In the genomic region with DNA sequence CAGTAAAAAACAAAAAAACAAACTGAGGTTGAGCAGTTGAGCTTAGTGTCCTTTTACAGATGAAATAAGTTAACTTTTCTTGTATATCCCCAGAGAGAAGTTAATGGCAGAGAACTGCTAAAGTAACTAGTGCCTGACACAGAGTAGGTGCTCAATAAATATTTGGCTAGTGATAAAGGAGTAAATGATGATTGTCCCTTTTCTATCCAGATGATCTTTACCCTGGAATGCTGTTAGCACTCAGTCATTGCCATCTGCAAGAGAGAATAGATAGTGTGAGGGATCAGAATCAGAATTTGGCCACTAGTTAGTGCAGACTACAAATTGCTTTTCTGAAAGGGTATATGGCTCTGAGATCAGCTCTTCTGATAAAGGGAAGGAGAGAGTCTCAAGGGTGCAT, we compare ENCODE assay signal across 17 cellular contexts.
"Had no signal": no experiment of that assay in that cellular context is flagged by ENCODE, and none has a peak within 500 bp of the region (broad histone marks: within the 10 kb centered on the region; RNA-seq: fewer than 3 reads in every experiment).

No MANE protein-coding gene starts in this region.

- H3K27me3 Mint-ChIP-seq: activated CD4-positive, alpha-beta T cell treated with anti-CD3 and anti-CD28 coated beads, Interleukin-2, amount 10 ng/mL, durations not matched to agents 7 days and 5 days; activated naive CD8-positive, alpha-beta T cell treated with anti-CD3 and anti-CD28 coated beads, Interleukin-2, amount 10 ng/mL, durations not matched to agents 7 days and 5 days; memory B cell; type B pancreatic cell had no signal

- H3K27ac Mint-ChIP-seq: activated CD4-positive, alpha-beta T cell treated with anti-CD3 and anti-CD28 coated beads, Interleukin-2, amount 10 ng/mL, durations not matched to agents 7 days and 5 days; activated naive CD8-positive, alpha-beta T cell treated with anti-CD3 and anti-CD28 coated beads, Interleukin-2, amount 10 ng/mL, durations not matched to agents 7 days and 5 days; memory B cell; neural progenitor cell; type B pancreatic cell had no signal

- H3K4me1 Mint-ChIP-seq: neural progenitor cell had no signal

- H2AFZ ChIP-seq: neural progenitor cell, parathyroid adenoma had no signal

- H3K4me3 Mint-ChIP-seq: activated CD4-positive, alpha-beta T cell treated with anti-CD3 and anti-CD28 coated beads, Interleukin-2, amount 10 ng/mL, durations not matched to agents 7 days and 5 days; activated naive CD8-positive, alpha-beta T cell treated with anti-CD3 and anti-CD28 coated beads, Interleukin-2, amount 10 ng/mL, durations not matched to agents 7 days and 5 days; memory B cell; neural progenitor cell; type B pancreatic cell had no signal

- H3K4me1 ChIP-seq: left lung, neural progenitor cell had no signal

- H3K9ac ChIP-seq: neural progenitor cell, parathyroid adenoma had no signal

- H3K4me2 ChIP-seq: neural progenitor cell had no signal

- DNase-seq: activated CD4-positive, alpha-beta T cell treated with anti-CD3 and anti-CD28 coated beads, Interleukin-2, amount 10 ng/mL, durations not matched to agents 7 days and 5 days; activated effector memory CD4-positive, alpha-beta T cell treated with Interleukin-2 at 50 U/mL for 16 hours; activated naive CD8-positive, alpha-beta T cell treated with anti-CD3 and anti-CD28 coated beads, Interleukin-2, amount 10 ng/mL, durations not matched to agents 7 days and 5 days; activated T-cell treated with anti-CD3 and anti-CD28 coated beads for 4 hours; aorta; esophagus squamous epithelium; foreskin fibroblast; left lung had no signal

- H3K27ac ChIP-seq: esophagus squamous epithelium, left lung, neural progenitor cell, parathyroid adenoma, skin epidermis had no signal

- H3K9me3 ChIP-seq: esophagus squamous epithelium, left lung had no signal

- H3K27me3 ChIP-seq: esophagus squamous epithelium, left lung, neural progenitor cell had no signal

- ATAC-seq: left lung, SK-N-SH treated with all-trans-retinoic acid at 6 μM for 48 hours had no signal

- H3K4me3 ChIP-seq: esophagus squamous epithelium, left lung, neural progenitor cell, skin epidermis had no signal

- FAIRE-seq: bronchial epithelial cell, colon, islet of Langerhans had no signal

- H3K9me3 Mint-ChIP-seq: activated CD4-positive, alpha-beta T cell treated with anti-CD3 and anti-CD28 coated beads, Interleukin-2, amount 10 ng/mL, durations not matched to agents 7 days and 5 days; activated naive CD8-positive, alpha-beta T cell treated with anti-CD3 and anti-CD28 coated beads, Interleukin-2, amount 10 ng/mL, durations not matched to agents 7 days and 5 days; memory B cell; type B pancreatic cell had no signal
